1 cellular context compared by ENCODE assay signal in the genomic region with DNA sequence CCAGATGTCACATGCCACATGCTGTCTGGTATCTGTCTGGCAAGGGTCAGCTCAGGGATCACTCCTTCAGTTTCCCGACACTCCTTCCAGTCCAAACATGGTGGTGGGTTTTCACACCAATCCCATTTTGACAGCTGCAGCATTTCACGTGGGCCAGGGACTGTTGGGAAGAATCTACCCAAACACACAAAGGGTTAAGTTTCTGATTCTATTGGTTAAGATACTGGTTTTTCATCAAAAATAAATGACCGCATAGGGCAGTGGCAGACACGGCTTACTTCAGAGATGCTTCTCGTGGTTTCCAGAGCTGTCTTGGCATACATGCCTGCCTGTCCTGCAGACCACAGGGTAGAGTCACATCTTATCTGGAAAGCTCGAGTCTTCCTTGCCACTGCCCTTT.
TF ChIP-seq lines count a peak whose summit lies in the region.

No MANE protein-coding gene starts in this region.

TF ChIP-seq in HCT116, 20 proteins besides CTCF, POLR2A, EP300 and RAD21 (continued from another document):
- TF ChIP-seq TCF7L2 (IDR thresholded peaks at IDR 0.05; ENCODE audit: borderline replicate concordance, extremely low read depth, insufficient read depth, insufficient read length) (no peak), SIN3A (IDR thresholded peaks at IDR 0.05; ENCODE audit: low read depth) (no peak)
